ENCODE assay signal across 1 cellular context in genomic region chr13:99847318-99847750, GRCh38.
TF ChIP-seq lines count a peak whose summit lies in the region.

No MANE protein-coding gene starts in this region.

TF ChIP-seq in HEK293, 187 proteins besides CTCF, POLR2A, EP300 and RAD21 (continued from another document):
- TF ChIP-seq, protein P1, sequence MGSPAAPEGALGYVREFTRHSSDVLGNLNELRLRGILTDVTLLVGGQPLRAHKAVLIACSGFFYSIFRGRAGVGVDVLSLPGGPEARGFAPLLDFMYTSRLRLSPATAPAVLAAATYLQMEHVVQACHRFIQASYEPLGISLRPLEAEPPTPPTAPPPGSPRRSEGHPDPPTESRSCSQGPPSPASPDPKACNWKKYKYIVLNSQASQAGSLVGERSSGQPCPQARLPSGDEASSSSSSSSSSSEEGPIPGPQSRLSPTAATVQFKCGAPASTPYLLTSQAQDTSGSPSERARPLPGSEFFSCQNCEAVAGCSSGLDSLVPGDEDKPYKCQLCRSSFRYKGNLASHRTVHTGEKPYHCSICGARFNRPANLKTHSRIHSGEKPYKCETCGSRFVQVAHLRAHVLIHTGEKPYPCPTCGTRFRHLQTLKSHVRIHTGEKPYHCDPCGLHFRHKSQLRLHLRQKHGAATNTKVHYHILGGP (tag by site-specific recombination; IDR thresholded peaks at IDR 0.05), result no peak
- peak; percentile 34; the same call in 1 of the 2 replicates for TF ChIP-seq TCF7L2 (IDR thresholded peaks at IDR 0.05; ENCODE audit: borderline replicate concordance, low read depth, low read length)
- TF ChIP-seq, protein P2, sequence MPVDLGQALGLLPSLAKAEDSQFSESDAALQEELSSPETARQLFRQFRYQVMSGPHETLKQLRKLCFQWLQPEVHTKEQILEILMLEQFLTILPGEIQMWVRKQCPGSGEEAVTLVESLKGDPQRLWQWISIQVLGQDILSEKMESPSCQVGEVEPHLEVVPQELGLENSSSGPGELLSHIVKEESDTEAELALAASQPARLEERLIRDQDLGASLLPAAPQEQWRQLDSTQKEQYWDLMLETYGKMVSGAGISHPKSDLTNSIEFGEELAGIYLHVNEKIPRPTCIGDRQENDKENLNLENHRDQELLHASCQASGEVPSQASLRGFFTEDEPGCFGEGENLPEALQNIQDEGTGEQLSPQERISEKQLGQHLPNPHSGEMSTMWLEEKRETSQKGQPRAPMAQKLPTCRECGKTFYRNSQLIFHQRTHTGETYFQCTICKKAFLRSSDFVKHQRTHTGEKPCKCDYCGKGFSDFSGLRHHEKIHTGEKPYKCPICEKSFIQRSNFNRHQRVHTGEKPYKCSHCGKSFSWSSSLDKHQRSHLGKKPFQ (tag by site-specific recombination; IDR thresholded peaks at IDR 0.05), result 0 out of 2 replicates have a peak, but pooled peaks have one; percentile 11
- no peak for TF ChIP-seq PBX3 (CRISPR knock-in tag; IDR thresholded peaks at IDR 0.05)
- peak; percentile 52; the same call in 1 of the 2 replicates for TF ChIP-seq ZNF596 (tag by site-specific recombination; IDR thresholded peaks at IDR 0.05)
- TF ChIP-seq ZFP69B (tag by site-specific recombination; IDR thresholded peaks at IDR 0.05), result peak; percentile 48; the same call in 1 of the 2 replicates
- peak; percentile 55; the same call in 1 of the 2 replicates for TF ChIP-seq GFI1B (tag by site-specific recombination; IDR thresholded peaks at IDR 0.05)
- 0 out of 2 replicates have a peak, but pooled peaks have one; percentile 18 for TF ChIP-seq ZNF561 (tag by site-specific recombination; IDR thresholded peaks at IDR 0.05; ENCODE audit: borderline replicate concordance)
- peak; percentile 89 for TF ChIP-seq GLIS1 (tag by site-specific recombination; IDR thresholded peaks at IDR 0.05)
- TF ChIP-seq, protein P3, sequence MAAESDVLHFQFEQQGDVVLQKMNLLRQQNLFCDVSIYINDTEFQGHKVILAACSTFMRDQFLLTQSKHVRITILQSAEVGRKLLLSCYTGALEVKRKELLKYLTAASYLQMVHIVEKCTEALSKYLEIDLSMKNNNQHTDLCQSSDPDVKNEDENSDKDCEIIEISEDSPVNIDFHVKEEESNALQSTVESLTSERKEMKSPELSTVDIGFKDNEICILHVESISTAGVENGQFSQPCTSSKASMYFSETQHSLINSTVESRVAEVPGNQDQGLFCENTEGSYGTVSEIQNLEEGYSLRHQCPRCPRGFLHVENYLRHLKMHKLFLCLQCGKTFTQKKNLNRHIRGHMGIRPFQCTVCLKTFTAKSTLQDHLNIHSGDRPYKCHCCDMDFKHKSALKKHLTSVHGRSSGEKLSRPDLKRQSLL (tag by site-specific recombination; IDR thresholded peaks at IDR 0.05), result no peak
- peak; percentile 77 for TF ChIP-seq WT1 (tag by site-specific recombination; IDR thresholded peaks at IDR 0.05)
- TF ChIP-seq OSR2 (tag by site-specific recombination; IDR thresholded peaks at IDR 0.05), result peak; percentile 93
- TF ChIP-seq ZNF629 (tag by site-specific recombination; IDR thresholded peaks at IDR 0.05), result peak; percentile 31; the same call in 1 of the 2 replicates
- no peak for TF ChIP-seq ZNF513 (tag by site-specific recombination; IDR thresholded peaks at IDR 0.05)
- peak; percentile 38; the same call in 1 of the 2 replicates for TF ChIP-seq ZNF24 (tag by site-specific recombination; IDR thresholded peaks at IDR 0.05)
- TF ChIP-seq ZIC2 (tag by site-specific recombination; IDR thresholded peaks at IDR 0.05), result peak; percentile 37; the same call in 1 of the 2 replicates
